Comparison of ENCODE assay signal across 1 cellular context in the genomic region with DNA sequence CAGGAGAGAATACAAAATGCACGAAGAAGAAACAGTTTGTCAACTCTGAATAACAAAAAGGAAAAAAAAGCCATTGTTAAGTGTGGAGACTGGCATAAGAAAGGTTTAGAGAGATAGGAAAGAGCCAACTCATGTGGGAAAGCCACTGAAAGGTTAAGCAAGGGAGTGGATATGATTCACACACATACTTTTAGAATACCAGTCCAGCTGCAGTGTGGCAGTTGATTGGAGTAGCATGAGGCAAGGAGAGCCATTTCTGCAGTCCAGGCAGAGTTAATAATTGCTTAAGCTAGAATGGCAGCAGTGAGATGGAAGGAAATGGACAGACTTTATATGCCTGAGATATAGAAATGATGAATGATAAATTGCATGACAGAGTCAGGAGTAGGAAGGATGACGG.
TF ChIP-seq lines count a peak whose summit lies in the region.

No MANE protein-coding gene starts in this region.

TF ChIP-seq in GM23338, 12 proteins besides CTCF, POLR2A, EP300 and RAD21 (continued from another document):
- TF ChIP-seq, protein P1, sequence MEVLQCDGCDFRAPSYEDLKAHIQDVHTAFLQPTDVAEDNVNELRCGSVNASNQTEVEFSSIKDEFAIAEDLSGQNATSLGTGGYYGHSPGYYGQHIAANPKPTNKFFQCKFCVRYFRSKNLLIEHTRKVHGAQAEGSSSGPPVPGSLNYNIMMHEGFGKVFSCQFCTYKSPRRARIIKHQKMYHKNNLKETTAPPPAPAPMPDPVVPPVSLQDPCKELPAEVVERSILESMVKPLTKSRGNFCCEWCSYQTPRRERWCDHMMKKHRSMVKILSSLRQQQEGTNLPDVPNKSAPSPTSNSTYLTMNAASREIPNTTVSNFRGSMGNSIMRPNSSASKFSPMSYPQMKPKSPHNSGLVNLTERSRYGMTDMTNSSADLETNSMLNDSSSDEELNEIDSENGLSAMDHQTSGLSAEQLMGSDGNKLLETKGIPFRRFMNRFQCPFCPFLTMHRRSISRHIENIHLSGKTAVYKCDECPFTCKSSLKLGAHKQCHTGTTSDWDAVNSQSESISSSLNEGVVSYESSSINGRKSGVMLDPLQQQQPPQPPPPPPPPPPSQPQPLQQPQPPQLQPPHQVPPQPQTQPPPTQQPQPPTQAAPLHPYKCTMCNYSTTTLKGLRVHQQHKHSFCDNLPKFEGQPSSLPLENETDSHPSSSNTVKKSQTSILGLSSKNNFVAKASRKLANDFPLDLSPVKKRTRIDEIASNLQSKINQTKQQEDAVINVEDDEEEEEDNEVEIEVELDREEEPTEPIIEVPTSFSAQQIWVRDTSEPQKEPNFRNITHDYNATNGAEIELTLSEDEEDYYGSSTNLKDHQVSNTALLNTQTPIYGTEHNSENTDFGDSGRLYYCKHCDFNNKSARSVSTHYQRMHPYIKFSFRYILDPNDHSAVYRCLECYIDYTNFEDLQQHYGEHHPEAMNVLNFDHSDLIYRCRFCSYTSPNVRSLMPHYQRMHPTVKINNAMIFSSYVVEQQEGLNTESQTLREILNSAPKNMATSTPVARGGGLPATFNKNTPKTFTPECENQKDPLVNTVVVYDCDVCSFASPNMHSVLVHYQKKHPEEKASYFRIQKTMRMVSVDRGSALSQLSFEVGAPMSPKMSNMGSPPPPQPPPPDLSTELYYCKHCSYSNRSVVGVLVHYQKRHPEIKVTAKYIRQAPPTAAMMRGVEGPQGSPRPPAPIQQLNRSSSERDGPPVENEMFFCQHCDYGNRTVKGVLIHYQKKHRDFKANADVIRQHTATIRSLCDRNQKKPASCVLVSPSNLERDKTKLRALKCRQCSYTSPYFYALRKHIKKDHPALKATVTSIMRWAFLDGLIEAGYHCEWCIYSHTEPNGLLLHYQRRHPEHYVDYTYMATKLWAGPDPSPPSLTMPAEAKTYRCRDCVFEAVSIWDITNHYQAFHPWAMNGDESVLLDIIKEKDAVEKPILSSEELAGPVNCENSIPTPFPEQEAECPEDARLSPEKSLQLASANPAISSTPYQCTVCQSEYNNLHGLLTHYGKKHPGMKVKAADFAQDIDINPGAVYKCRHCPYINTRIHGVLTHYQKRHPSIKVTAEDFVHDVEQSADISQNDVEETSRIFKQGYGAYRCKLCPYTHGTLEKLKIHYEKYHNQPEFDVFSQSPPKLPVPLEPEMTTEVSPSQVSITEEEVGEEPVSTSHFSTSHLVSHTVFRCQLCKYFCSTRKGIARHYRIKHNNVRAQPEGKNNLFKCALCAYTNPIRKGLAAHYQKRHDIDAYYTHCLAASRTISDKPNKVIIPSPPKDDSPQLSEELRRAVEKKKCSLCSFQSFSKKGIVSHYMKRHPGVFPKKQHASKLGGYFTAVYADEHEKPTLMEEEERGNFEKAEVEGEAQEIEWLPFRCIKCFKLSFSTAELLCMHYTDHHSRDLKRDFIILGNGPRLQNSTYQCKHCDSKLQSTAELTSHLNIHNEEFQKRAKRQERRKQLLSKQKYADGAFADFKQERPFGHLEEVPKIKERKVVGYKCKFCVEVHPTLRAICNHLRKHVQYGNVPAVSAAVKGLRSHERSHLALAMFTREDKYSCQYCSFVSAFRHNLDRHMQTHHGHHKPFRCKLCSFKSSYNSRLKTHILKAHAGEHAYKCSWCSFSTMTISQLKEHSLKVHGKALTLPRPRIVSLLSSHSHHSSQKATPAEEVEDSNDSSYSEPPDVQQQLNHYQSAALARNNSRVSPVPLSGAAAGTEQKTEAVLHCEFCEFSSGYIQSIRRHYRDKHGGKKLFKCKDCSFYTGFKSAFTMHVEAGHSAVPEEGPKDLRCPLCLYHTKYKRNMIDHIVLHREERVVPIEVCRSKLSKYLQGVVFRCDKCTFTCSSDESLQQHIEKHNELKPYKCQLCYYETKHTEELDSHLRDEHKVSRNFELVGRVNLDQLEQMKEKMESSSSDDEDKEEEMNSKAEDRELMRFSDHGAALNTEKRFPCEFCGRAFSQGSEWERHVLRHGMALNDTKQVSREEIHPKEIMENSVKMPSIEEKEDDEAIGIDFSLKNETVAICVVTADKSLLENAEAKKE (CRISPR knock-in tag; IDR thresholded peaks at IDR 0.05): no peak
- TF ChIP-seq, protein P2, sequence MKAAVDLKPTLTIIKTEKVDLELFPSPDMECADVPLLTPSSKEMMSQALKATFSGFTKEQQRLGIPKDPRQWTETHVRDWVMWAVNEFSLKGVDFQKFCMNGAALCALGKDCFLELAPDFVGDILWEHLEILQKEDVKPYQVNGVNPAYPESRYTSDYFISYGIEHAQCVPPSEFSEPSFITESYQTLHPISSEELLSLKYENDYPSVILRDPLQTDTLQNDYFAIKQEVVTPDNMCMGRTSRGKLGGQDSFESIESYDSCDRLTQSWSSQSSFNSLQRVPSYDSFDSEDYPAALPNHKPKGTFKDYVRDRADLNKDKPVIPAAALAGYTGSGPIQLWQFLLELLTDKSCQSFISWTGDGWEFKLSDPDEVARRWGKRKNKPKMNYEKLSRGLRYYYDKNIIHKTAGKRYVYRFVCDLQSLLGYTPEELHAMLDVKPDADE (IDR thresholded peaks at IDR 0.05): no peak
- TF ChIP-seq CREB1 (CRISPR knock-in tag; IDR thresholded peaks at IDR 0.05; ENCODE audit: low read depth) (no peak), POLR2AphosphoS5 (IDR thresholded peaks at IDR 0.05; ENCODE audit: low read depth) (no peak), EZH2phosphoT487 (IDR thresholded peaks at IDR 0.05; ENCODE audit: unreplicated experiment) (no peak), ZNF331 (CRISPR knock-in tag; IDR thresholded peaks at IDR 0.05; ENCODE audit: low read depth) (no peak)
